1 cellular context compared by ENCODE assay signal in the genomic region with DNA sequence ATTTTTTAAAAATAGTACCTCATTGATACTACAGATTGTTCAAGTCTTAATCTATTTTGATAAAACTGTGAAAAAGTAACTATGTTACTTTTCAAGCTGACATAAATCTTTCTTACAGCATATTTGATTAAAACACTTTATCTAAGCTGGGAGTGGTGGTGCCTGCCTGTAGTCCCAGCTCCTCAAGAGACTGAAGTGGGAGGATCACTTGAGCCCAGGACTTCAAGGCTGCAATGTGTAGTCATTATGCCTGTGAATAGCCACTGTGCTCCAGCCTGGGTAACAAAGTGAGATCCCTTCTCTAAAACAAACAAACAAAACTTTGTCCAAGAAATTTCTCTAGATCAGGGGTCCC.
TF ChIP-seq lines count a peak whose summit lies in the region.

No MANE protein-coding gene starts in this region.

TF ChIP-seq in K562, 482 proteins besides CTCF, POLR2A, EP300 and RAD21:
- TF ChIP-seq ZNF551 (CRISPR knock-in tag; IDR thresholded peaks at IDR 0.05) (no peak), RFX1 (IDR thresholded peaks at IDR 0.05) (no peak), MED1 (CRISPR knock-in tag; IDR thresholded peaks at IDR 0.05; ENCODE audit: borderline replicate concordance) (no peak), BCOR (IDR thresholded peaks at IDR 0.05) (no peak), ZNF778 (CRISPR knock-in tag; IDR thresholded peaks at IDR 0.05) (no peak), ETV1 (tag; conservative IDR thresholded peaks at IDR 0.05; ENCODE audit: low read depth) (no peak), FOXA3 (CRISPR knock-in tag; conservative IDR thresholded peaks at IDR 0.05 in 1 of 2, IDR thresholded peaks at IDR 0.05 in 1 of 2) (no peak)
- TF ChIP-seq, protein P1, sequence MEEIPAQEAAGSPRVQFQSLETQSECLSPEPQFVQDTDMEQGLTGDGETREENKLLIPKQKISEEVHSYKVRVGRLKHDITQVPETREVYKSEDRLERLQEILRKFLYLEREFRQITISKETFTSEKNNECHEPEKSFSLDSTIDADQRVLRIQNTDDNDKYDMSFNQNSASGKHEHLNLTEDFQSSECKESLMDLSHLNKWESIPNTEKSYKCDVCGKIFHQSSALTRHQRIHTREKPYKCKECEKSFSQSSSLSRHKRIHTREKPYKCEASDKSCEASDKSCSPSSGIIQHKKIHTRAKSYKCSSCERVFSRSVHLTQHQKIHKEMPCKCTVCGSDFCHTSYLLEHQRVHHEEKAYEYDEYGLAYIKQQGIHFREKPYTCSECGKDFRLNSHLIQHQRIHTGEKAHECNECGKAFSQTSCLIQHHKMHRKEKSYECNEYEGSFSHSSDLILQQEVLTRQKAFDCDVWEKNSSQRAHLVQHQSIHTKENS (CRISPR knock-in tag; IDR thresholded peaks at IDR 0.05): no peak
- TF ChIP-seq, protein P2, sequence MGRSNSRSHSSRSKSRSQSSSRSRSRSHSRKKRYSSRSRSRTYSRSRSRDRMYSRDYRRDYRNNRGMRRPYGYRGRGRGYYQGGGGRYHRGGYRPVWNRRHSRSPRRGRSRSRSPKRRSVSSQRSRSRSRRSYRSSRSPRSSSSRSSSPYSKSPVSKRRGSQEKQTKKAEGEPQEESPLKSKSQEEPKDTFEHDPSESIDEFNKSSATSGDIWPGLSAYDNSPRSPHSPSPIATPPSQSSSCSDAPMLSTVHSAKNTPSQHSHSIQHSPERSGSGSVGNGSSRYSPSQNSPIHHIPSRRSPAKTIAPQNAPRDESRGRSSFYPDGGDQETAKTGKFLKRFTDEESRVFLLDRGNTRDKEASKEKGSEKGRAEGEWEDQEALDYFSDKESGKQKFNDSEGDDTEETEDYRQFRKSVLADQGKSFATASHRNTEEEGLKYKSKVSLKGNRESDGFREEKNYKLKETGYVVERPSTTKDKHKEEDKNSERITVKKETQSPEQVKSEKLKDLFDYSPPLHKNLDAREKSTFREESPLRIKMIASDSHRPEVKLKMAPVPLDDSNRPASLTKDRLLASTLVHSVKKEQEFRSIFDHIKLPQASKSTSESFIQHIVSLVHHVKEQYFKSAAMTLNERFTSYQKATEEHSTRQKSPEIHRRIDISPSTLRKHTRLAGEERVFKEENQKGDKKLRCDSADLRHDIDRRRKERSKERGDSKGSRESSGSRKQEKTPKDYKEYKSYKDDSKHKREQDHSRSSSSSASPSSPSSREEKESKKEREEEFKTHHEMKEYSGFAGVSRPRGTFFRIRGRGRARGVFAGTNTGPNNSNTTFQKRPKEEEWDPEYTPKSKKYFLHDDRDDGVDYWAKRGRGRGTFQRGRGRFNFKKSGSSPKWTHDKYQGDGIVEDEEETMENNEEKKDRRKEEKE (IDR thresholded peaks at IDR 0.05; ENCODE audit: borderline replicate concordance in 1 of 2, control insufficient read depth in 1 of 2, low read depth in 2 of 2, low read length in 1 of 2): no peak
